Comparison of ENCODE assay signal across 17 cellular contexts in the genomic region with DNA sequence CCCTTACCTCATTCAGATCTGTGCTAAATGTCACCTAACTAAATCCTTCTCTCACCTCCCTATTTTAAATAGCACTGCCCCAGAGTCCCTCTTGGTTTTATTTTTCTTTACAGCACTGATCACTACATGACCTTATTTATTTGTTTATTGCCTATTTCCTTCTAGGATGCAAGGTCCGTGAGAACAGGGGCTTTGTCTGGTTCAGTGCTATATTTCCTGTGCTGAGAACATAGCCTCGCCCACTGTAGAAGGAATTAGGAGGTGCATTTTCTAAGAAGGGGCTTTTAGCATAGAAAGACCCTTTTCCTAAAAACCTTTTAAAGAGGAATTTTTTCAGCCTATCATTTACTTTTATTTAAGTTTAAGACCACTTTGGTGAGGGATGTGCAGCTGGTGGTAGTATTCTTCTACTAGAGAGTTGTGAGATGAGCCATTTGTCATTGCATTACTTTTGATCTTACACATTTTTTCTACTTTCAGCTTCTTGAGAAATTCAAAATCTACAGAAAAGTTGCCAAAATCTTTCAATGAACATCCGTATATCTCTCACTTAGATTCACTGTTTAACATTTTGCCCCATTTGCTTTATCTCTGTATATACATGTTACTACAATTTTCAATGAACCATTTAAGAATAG. TPM values are rescaled to one million over a fixed set of nuclear protein-coding genes. Genes with fewer than 3 reads are reported as not detected.
DNase-seq lines count a peak whose midpoint lies in the region; ATAC-seq and TF ChIP-seq lines count a peak whose summit lies in the region.
"Had no signal": no experiment of that assay in that cellular context is flagged by ENCODE, and none has a peak within 500 bp of the region (broad histone marks: within the 10 kb centered on the region; RNA-seq: fewer than 3 reads in every experiment).

No MANE protein-coding gene starts in this region.

- no peaks in the 10 kb centered on the region for H3K4me1 ChIP-seq in mucosa of descending colon (ENCODE audit: low read depth)
- H3K4me1 ChIP-seq in foreskin keratinocyte = no peaks in the 10 kb centered on the region

- peak overlapping the region; percentile 35 for H3K27ac Mint-ChIP-seq in T-helper 1 cell treated with Interleukin-12 subunit alpha and Interleukin-12 subunit beta and Interleukin-4 antibody, amounts not matched to agents 30 μg/mL and 1 μg/mL, for 36 hours
- no peak overlapping the region for H3K27ac Mint-ChIP-seq in chondrocyte (ENCODE audit: unreplicated experiment)

- H3K27ac ChIP-seq in foreskin keratinocyte = no peak overlapping the region
- H3K27ac ChIP-seq: Peyer's patch had no signal

- intact Hi-C loops in mucosa of descending colon (cut with DNase I, micrococcal nuclease) = no loop called here

- peaks cover 3% of the 10 kb centered on the region for H3K27me3 Mint-ChIP-seq in T-helper 1 cell treated with Interleukin-12 subunit alpha and Interleukin-12 subunit beta and Interleukin-4 antibody, amounts not matched to agents 30 μg/mL and 1 μg/mL, for 36 hours (ENCODE audit: low read depth)
- H3K27me3 Mint-ChIP-seq in chondrocyte (ENCODE audit: low read depth) = no peaks in the 10 kb centered on the region

- no peak overlapping the region for H3K4me3 ChIP-seq in mucosa of descending colon
- H3K4me3 ChIP-seq: lung, Peyer's patch had no signal

- peak; percentile 18 for ATAC-seq in GM19467 (IDR thresholded peaks at IDR 0.05; ENCODE audit: unreplicated experiment)
- ATAC-seq in HG03460 (IDR thresholded peaks at IDR 0.05; ENCODE audit: unreplicated experiment) = peak; percentile 11
- ATAC-seq in mucosa of descending colon = peak; percentile 41
- ATAC-seq in foreskin keratinocyte = no peak
- no peak for ATAC-seq in HG03439 (IDR thresholded peaks at IDR 0.05; ENCODE audit: unreplicated experiment)

- peaks cover 45% of the 10 kb centered on the region for H3K4me1 Mint-ChIP-seq in T-helper 1 cell treated with Interleukin-12 subunit alpha and Interleukin-12 subunit beta and Interleukin-4 antibody, amounts not matched to agents 30 μg/mL and 1 μg/mL, for 36 hours (ENCODE audit: low read depth)
- H3K4me1 Mint-ChIP-seq in chondrocyte (ENCODE audit: low read depth) = no peaks in the 10 kb centered on the region

- H3K4me3 Mint-ChIP-seq in T-helper 1 cell treated with Interleukin-12 subunit alpha and Interleukin-12 subunit beta and Interleukin-4 antibody, amounts not matched to agents 30 μg/mL and 1 μg/mL, for 36 hours = peak overlapping the region; percentile 22
- no peak overlapping the region for H3K4me3 Mint-ChIP-seq in chondrocyte (ENCODE audit: unreplicated experiment)

- DNase-seq in T-helper 1 cell = no peak
- DNase-seq in mucosa of descending colon = no peak
- DNase-seq in foreskin keratinocyte = no peak
- DNase-seq in chondrocyte (ENCODE audit: low spot score) = no peak
- DNase-seq: 8988T, anterior cingulate cortex, dermis blood vessel endothelial cell, GF-D8, NCI-H1694, NCI-H524 treated with DMSO at 0.1 percent for 48 hours, Peyer's patch, substantia nigra had no signal

- H3K36me3 Mint-ChIP-seq in T-helper 1 cell treated with Interleukin-12 subunit alpha and Interleukin-12 subunit beta and Interleukin-4 antibody, amounts not matched to agents 30 μg/mL and 1 μg/mL, for 36 hours (ENCODE audit: low read depth) = peaks cover 8% of the 10 kb centered on the region
- H3K36me3 Mint-ChIP-seq in chondrocyte (ENCODE audit: low read depth) = no peaks in the 10 kb centered on the region

- peaks cover 3% of the 10 kb centered on the region for H3K27me3 ChIP-seq in foreskin keratinocyte
- H3K27me3 ChIP-seq: Peyer's patch had no signal

- TF ChIP-seq CTCF in mucosa of descending colon (IDR thresholded peaks at IDR 0.05) (no peak), foreskin keratinocyte (conservative IDR thresholded peaks at IDR 0.05) (no peak), chondrocyte (IDR thresholded peaks at IDR 0.05) (no peak)

- H3K36me3 ChIP-seq in mucosa of descending colon (ENCODE audit: low read depth) = no peaks in the 10 kb centered on the region
- H3K36me3 ChIP-seq: Peyer's patch had no signal

- no peaks in the 10 kb centered on the region for H3K9me3 Mint-ChIP-seq in T-helper 1 cell treated with Interleukin-12 subunit alpha and Interleukin-12 subunit beta and Interleukin-4 antibody, amounts not matched to agents 30 μg/mL and 1 μg/mL, for 36 hours
- H3K9me3 Mint-ChIP-seq in chondrocyte (ENCODE audit: low read depth) = no peaks in the 10 kb centered on the region

- H3K9me3 ChIP-seq in mucosa of descending colon = no peaks in the 10 kb centered on the region
- H3K9me3 ChIP-seq: Peyer's patch had no signal

RNA-seq across cellular contexts. Expression of a gene that starts 13.5 kb away (rescaled TPM):
- total RNA-seq in mucosa of descending colon = 10 to 100 TPM; 65.0 to 76.1 (median 65.8) TPM
- total RNA-seq in foreskin keratinocyte = 8.7 and 13.3 TPM in 2 replicates
- polyA plus RNA-seq in foreskin keratinocyte = 7.9 and 11.1 TPM in 2 replicates
- total RNA-seq in chondrocyte = 22.9 to 36.9 TPM (median 35.0 TPM) in 3 replicates

Comparison
In these comparisons a context has a peak if more than half of its experiments do, and no peak if none do; other contexts are left out.
1. ATAC-seq: peak in GM19467 (single experiment), HG03460 (single experiment) and mucosa of descending colon (single experiment); none in foreskin keratinocyte (single experiment) and HG03439 (single experiment).